Comparison of ENCODE assay signal across 10 cellular contexts in the genomic region with DNA sequence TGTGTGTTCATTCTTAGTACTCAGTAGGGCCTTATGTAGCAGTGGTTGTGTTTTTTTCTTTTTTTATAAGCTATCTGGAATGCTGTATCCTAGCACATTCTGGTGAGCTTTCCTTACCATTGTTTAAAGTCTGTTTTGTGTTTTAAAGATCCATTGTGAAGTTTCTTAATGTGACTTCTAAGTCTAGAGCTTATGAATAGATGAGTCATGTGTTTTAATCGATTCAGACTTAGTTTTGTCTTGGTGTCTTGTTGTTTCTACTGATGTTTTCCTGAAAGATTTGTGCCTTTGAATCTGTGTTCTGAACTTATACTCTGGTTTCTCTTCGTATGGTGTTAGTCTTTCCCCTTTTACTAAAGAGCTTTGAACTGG. TPM values are rescaled to one million over a fixed set of nuclear protein-coding genes. Genes with fewer than 3 reads are reported as not detected.
DNase-seq lines count a peak whose midpoint lies in the region; ATAC-seq and TF ChIP-seq lines count a peak whose summit lies in the region.
"Had no signal": no experiment of that assay in that cellular context is flagged by ENCODE, and none has a peak within 500 bp of the region (broad histone marks: within the 10 kb centered on the region; RNA-seq: fewer than 3 reads in every experiment).

No MANE protein-coding gene starts in this region.

- H3K36me3 Mint-ChIP-seq in CD4-positive, alpha-beta memory T cell = no peaks in the 10 kb centered on the region
- no peaks in the 10 kb centered on the region for H3K36me3 Mint-ChIP-seq in IgD-negative memory B cell
- H3K36me3 Mint-ChIP-seq in chondrocyte (ENCODE audit: low read depth) = no peaks in the 10 kb centered on the region
- peaks cover 22% of the 10 kb centered on the region for H3K36me3 Mint-ChIP-seq in nephron progenitor cell (ENCODE audit: low read depth)

- H3K4me3 ChIP-seq in CD4-positive, alpha-beta memory T cell (ENCODE audit: low read length in 2 of 2) = no peak overlapping the region

- peaks cover 61% of the 10 kb centered on the region for H3K4me1 ChIP-seq in CD4-positive, alpha-beta memory T cell (ENCODE audit: insufficient read depth, low read length)

- H3K36me3 ChIP-seq in CD4-positive, alpha-beta memory T cell (ENCODE audit: insufficient read depth, low read length) = no peaks in the 10 kb centered on the region

- peak overlapping the region; percentile 19 to 83 (median 76) for H3K27ac Mint-ChIP-seq in CD4-positive, alpha-beta memory T cell
- H3K27ac Mint-ChIP-seq in IgD-negative memory B cell (peak overlapping the region; percentile 74 to 98 (median 87)), chondrocyte (ENCODE audit: unreplicated experiment) (peak overlapping the region; percentile 56), nephron progenitor cell (peak overlapping the region; percentile 50)

- DNase-seq in CD4-positive, alpha-beta memory T cell = no peak
- no peak for DNase-seq in chondrocyte (ENCODE audit: low spot score)
- no peak for DNase-seq in nephron progenitor cell
- DNase-seq in NCI-H510A (lab: John Stamatoyannopoulos, UW) = no peak
- no peak for DNase-seq in stimulated activated CD4-positive, alpha-beta T cell treated with anti-CD3 and anti-CD28 coated beads, Interleukin-2, amount 100 ng/mL, for 48 hours
- DNase-seq: GDM1, NCI-H187 had no signal

- peaks cover 60 to 90% (median 76%) of the 10 kb centered on the region in 4 donors for H3K4me1 Mint-ChIP-seq in CD4-positive, alpha-beta memory T cell
- H3K4me1 Mint-ChIP-seq in IgD-negative memory B cell = peaks cover 64 to 81% (median 69%) of the 10 kb centered on the region in 3 donors
- peaks cover 71% of the 10 kb centered on the region for H3K4me1 Mint-ChIP-seq in chondrocyte (ENCODE audit: low read depth)
- peaks cover 77% of the 10 kb centered on the region for H3K4me1 Mint-ChIP-seq in nephron progenitor cell

- ATAC-seq in HG02763 (IDR thresholded peaks at IDR 0.05; ENCODE audit: unreplicated experiment) (no peak), GM19328 (IDR thresholded peaks at IDR 0.05; ENCODE audit: unreplicated experiment) (no peak)

- CTCF ChIA-PET in CD4-positive, alpha-beta memory T cell (lab: Charles Lee; ENCODE audit: partially characterized antibody) = interaction anchor here (1.0 to 7.5 kb wide), 8 partner anchors 9 to 108 kb away, joined by 3 to 73 read pairs (median 4); partner anchors contain the start of gene AKAP13

- no peaks in the 10 kb centered on the region for H3K9me3 Mint-ChIP-seq in CD4-positive, alpha-beta memory T cell
- H3K9me3 Mint-ChIP-seq in IgD-negative memory B cell = no peaks in the 10 kb centered on the region
- H3K9me3 Mint-ChIP-seq in chondrocyte (ENCODE audit: low read depth) = peaks cover 3% of the 10 kb centered on the region
- H3K9me3 Mint-ChIP-seq in nephron progenitor cell = peaks cover 15% of the 10 kb centered on the region

- TF ChIP-seq CTCF in chondrocyte (IDR thresholded peaks at IDR 0.05) (no peak), nephron progenitor cell (IDR thresholded peaks at IDR 0.05) (no peak)

- no peaks in the 10 kb centered on the region for H3K27me3 ChIP-seq in CD4-positive, alpha-beta memory T cell (ENCODE audit: insufficient read depth, low read length)

- POLR2A ChIA-PET in CD4-positive, alpha-beta memory T cell (lab: Charles Lee; ENCODE audit: partially characterized antibody) = interaction anchor here (0.9 to 1.6 kb wide), 7 partner anchors 9 to 75 kb away, joined by 3 to 9 read pairs (median 4); partner anchors contain the start of gene AKAP13

- intact Hi-C loops in CD4-positive, alpha-beta memory T cell (cut with micrococcal nuclease) = no loop called here

- no peaks in the 10 kb centered on the region for H3K27me3 Mint-ChIP-seq in CD4-positive, alpha-beta memory T cell
- H3K27me3 Mint-ChIP-seq in IgD-negative memory B cell (no peaks in the 10 kb centered on the region), chondrocyte (ENCODE audit: low read depth) (no peaks in the 10 kb centered on the region), nephron progenitor cell (ENCODE audit: low read depth, poor library complexity) (no peaks in the 10 kb centered on the region)

- H3K27ac ChIP-seq in CD4-positive, alpha-beta memory T cell (ENCODE audit: low read depth, low read length) = no peak overlapping the region

- no peaks in the 10 kb centered on the region for H3K9me3 ChIP-seq in CD4-positive, alpha-beta memory T cell (ENCODE audit: control insufficient read depth in 1 of 2, low read length in 2 of 2)

- H3K4me3 Mint-ChIP-seq in CD4-positive, alpha-beta memory T cell = peak overlapping the region in 5 of 8 donors; percentile 5 to 46 (median 23)
- peak overlapping the region; percentile 60 to 83 (median 77) for H3K4me3 Mint-ChIP-seq in IgD-negative memory B cell
- no peak overlapping the region for H3K4me3 Mint-ChIP-seq in chondrocyte (ENCODE audit: unreplicated experiment)
- H3K4me3 Mint-ChIP-seq in nephron progenitor cell = peak overlapping the region; percentile 6

RNA-seq across cellular contexts. Expression of gene AKAP13, which starts 24.5 kb away (rescaled TPM):
- total RNA-seq in CD4-positive, alpha-beta memory T cell = 100 to 1,000 TPM; 300 to 319 TPM
- polyA plus RNA-seq in CD4-positive, alpha-beta memory T cell = 100 to 1,000 TPM in 1 of 2 donors, 10 to 100 TPM in 1; 68.7 to 195 TPM
- 152 TPM for polyA plus RNA-seq in IgD-negative memory B cell
- 80.6 to 134 TPM (median 81.3 TPM) in 3 replicates for total RNA-seq in chondrocyte
